8 cellular contexts compared by ENCODE assay signal in the genomic region with DNA sequence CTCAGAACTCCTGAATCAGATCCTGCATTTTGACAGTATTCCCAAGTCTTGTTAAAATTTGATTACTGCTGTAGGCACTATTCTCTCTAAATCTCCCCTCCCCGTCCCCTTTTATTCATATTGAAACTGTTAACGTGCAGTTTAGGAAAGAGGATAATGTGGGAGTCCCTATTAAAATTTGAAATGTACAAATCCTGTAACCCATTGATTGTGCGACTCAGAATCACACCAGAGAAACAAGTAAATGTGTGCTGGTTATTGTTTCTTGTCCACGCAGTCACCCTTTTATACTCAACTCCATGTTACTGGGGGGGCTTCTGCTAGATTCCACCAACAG. TPM values are rescaled to one million over a fixed set of nuclear protein-coding genes. Genes with fewer than 3 reads are reported as not detected.
DNase-seq lines count a peak whose midpoint lies in the region; ATAC-seq, FAIRE-seq and TF ChIP-seq lines count a peak whose summit lies in the region.

No MANE protein-coding gene starts in this region.

- H3K9me1 ChIP-seq in K562 (ENCODE audit: control insufficient read depth, insufficient read depth, low read length) = no peaks in the 10 kb centered on the region

- in situ Hi-C loops in K562 (cut with MboI) = no loop called here

- TF ChIP-seq EP300 in K562 (IDR thresholded peaks at IDR 0.05; ENCODE audit: low read length) = no peak
- TF ChIP-seq EP300 in upper lobe of left lung (IDR thresholded peaks at IDR 0.05) = no peak

- H3K36me3 ChIP-seq in K562 (ENCODE audit: control insufficient read depth, insufficient read depth, low read length) (peaks cover 11% of the 10 kb centered on the region; the same call in 2 of the 3 replicates), lung (ENCODE audit: control insufficient read depth in 2 of 2, insufficient read depth in 2 of 2, low read length in 2 of 2) (no peaks in the 10 kb centered on the region), upper lobe of left lung (peaks cover 0 to 2% (median 0%) of the 10 kb centered on the region in 4 donors)

- peaks cover 6% of the 10 kb centered on the region for H3K36me3 Mint-ChIP-seq in activated naive CD4-positive, alpha-beta T cell treated with anti-CD3 and anti-CD28 coated beads, Interleukin-2, amount 10 ng/mL, durations not matched to agents 7 days and 5 days

- peaks cover 39% of the 10 kb centered on the region for H3K4me1 Mint-ChIP-seq in activated naive CD4-positive, alpha-beta T cell treated with anti-CD3 and anti-CD28 coated beads, Interleukin-2, amount 10 ng/mL, durations not matched to agents 7 days and 5 days

- H3K4me1 ChIP-seq in K562 (replicated peaks in 1 of 2; ENCODE audit: control insufficient read depth in 2 of 2, insufficient read depth in 2 of 2, low read length in 2 of 2) (peaks cover 4 to 8% of the 10 kb centered on the region in 2 experiments; a peak in 4 of 5 replicates), lung (ENCODE audit: control insufficient read depth in 2 of 2, insufficient read depth in 2 of 2, low read length in 2 of 2) (peaks cover 3 to 6% of the 10 kb centered on the region in 2 donors), upper lobe of left lung (peaks cover 12 to 23% (median 18%) of the 10 kb centered on the region in 4 donors)

- 13% methylated on average over 4 of the region's 4 CpGs for WGBS in K562 (ENCODE audit: insufficient coverage, low coverage, missing lambda C conversion rate)
- 49 to 53% methylated on average over 4 of the region's 4 CpGs for WGBS in lung, 2 donors
- 47 to 51% methylated on average over 4 of the region's 4 CpGs for WGBS in upper lobe of left lung, 2 donors

- POLR2A ChIA-PET in K562 (lab: Yijun Ruan, JAX) = interaction anchor here (0.6 to 3.4 kb wide), 24 partner anchors 9 to 83 kb away, joined by 3 to 43 read pairs (median 4); a partner anchor contains a TSS

- FAIRE-seq in K562 (lab: Jason Lieb, UNC) = no peak

- no peaks in the 10 kb centered on the region for H3K9me3 ChIP-seq in K562 (replicated peaks; ENCODE audit: control insufficient read depth, insufficient read depth, low read depth, low read length)
- no peaks in the 10 kb centered on the region for H3K9me3 ChIP-seq in lung (ENCODE audit: control insufficient read depth in 2 of 2, insufficient read depth in 1 of 2, low read length in 1 of 2)
- no peaks in the 10 kb centered on the region for H3K9me3 ChIP-seq in upper lobe of left lung

- ATAC-seq in K562 (no peak), lung (ENCODE audit: insufficient read depth, low FRiP score) (no peak), upper lobe of left lung (ENCODE audit: low FRiP score in 2 of 2) (no peak)

- CTCF ChIA-PET in activated naive CD4-positive, alpha-beta T cell treated with anti-CD3 and anti-CD28 coated beads, Interleukin-2, amount 10 ng/mL, durations not matched to agents 7 days and 5 days (lab: Charles Lee) = interaction anchor here (0.9 to 1.6 kb wide), 4 partner anchors 9 to 56 kb away, joined by 3 to 5 read pairs (median 3); a partner anchor contains a TSS
- CTCF ChIA-PET in K562 (lab: Yijun Ruan, JAX; ENCODE audit: low intra/inter-chr PET ratio) = no interaction called here

- peak overlapping the region; percentile 50 to 94; a peak in 3 of 4 replicates for H3K9ac ChIP-seq in K562 (ENCODE audit: insufficient read depth in 1 of 2, low read depth in 2 of 2, low read length in 2 of 2)

- no peak for TF ChIP-seq CTCF in K562 (IDR thresholded peaks at IDR 0.05 in 2 of 3, conservative IDR thresholded peaks at IDR 0.05 in 1 of 3; ENCODE audit: insufficient read depth in 2 of 3, low read depth in 1 of 3, low read length in 3 of 3)
- no peak for TF ChIP-seq CTCF in lung (IDR thresholded peaks at IDR 0.05; ENCODE audit: control extremely low read depth, extremely low read depth)
- TF ChIP-seq CTCF in upper lobe of left lung (IDR thresholded peaks at IDR 0.05) = no peak

- H2AFZ ChIP-seq in K562 (ENCODE audit: low read depth, low read length) = peak overlapping the region; percentile 71

- no peak for DNase-seq in activated naive CD4-positive, alpha-beta T cell treated with anti-CD3 and anti-CD28 coated beads, Interleukin-2, amount 10 ng/mL, durations not matched to agents 7 days and 5 days
- no peak for DNase-seq in activated naive CD4-positive, alpha-beta T cell (lab: John Stamatoyannopoulos, UW)
- DNase-seq in K562 (ENCODE audit: extremely low read depth in 1 of 4, low spot score in 3 of 4) = peak in 1 of 4 experiments; percentile 22
- no peak for DNase-seq in lung (ENCODE audit: low spot score)
- no peak for DNase-seq in upper lobe of left lung
- DNase-seq in HuH-7 (ENCODE audit: low spot score) = no peak
- no peak for DNase-seq in DMS53 (lab: John Stamatoyannopoulos, UW)
- DNase-seq in SW480 (ENCODE audit: low spot score) = no peak

- H3K27me3 ChIP-seq in K562 (ENCODE audit: control insufficient read depth in 2 of 2, insufficient read depth in 2 of 2, low read length in 2 of 2) = no peaks in the 10 kb centered on the region; a peak in 1 of 5 replicates
- H3K27me3 ChIP-seq in lung (ENCODE audit: control insufficient read depth, insufficient read depth) = no peaks in the 10 kb centered on the region
- no peaks in the 10 kb centered on the region for H3K27me3 ChIP-seq in upper lobe of left lung

- peak overlapping the region; percentile 92 for H3K4me3 Mint-ChIP-seq in activated naive CD4-positive, alpha-beta T cell treated with anti-CD3 and anti-CD28 coated beads, Interleukin-2, amount 10 ng/mL, durations not matched to agents 7 days and 5 days

- no peaks in the 10 kb centered on the region for H3K27me3 Mint-ChIP-seq in activated naive CD4-positive, alpha-beta T cell treated with anti-CD3 and anti-CD28 coated beads, Interleukin-2, amount 10 ng/mL, durations not matched to agents 7 days and 5 days

- H3K9me3 Mint-ChIP-seq in activated naive CD4-positive, alpha-beta T cell treated with anti-CD3 and anti-CD28 coated beads, Interleukin-2, amount 10 ng/mL, durations not matched to agents 7 days and 5 days = no peaks in the 10 kb centered on the region

- TSS peak; percentile 99 for BruUV-seq in K562 (replicated peaks; lab: Mats Ljungman, UMichigan)

- H3K4me3 ChIP-seq in K562 (peak overlapping the region; percentile 91), lung (no peak overlapping the region), upper lobe of left lung (peak overlapping the region; percentile 35 to 94 (median 69))

- peaks cover 44% of the 10 kb centered on the region for H3K79me2 ChIP-seq in K562 (ENCODE audit: control insufficient read depth, insufficient read depth, low read length)

- TF ChIP-seq POLR2A in K562 (conservative IDR thresholded peaks at IDR 0.05) (no peak), upper lobe of left lung (IDR thresholded peaks at IDR 0.05) (no peak)

- H3K27ac ChIP-seq in K562 (ENCODE audit: extremely low read depth, low read depth, low read length) (peak overlapping the region; percentile 78), lung (ENCODE audit: low read depth in 1 of 2, low read length in 1 of 2) (peak overlapping the region; percentile 79 to 92), upper lobe of left lung (peak overlapping the region; percentile 82 to 95 (median 92))

- intact Hi-C loops in K562 (cut with micrococcal nuclease) = loop anchor here (1.0 to 2.0 kb wide), 2 partner anchors 9 to 80 kb away; a partner anchor contains a TSS

- H3K4me2 ChIP-seq in K562 (ENCODE audit: insufficient read depth, low read length) = peak overlapping the region; percentile 100

- peaks cover 7% of the 10 kb centered on the region for H4K20me1 ChIP-seq in K562 (replicated peaks; ENCODE audit: control insufficient read depth, insufficient read depth, low read length)

- H3K27ac Mint-ChIP-seq in activated naive CD4-positive, alpha-beta T cell treated with anti-CD3 and anti-CD28 coated beads, Interleukin-2, amount 10 ng/mL, durations not matched to agents 7 days and 5 days = peak overlapping the region; percentile 97

- TF ChIP-seq RAD21 in K562 (CRISPR knock-in tag; conservative IDR thresholded peaks at IDR 0.05 in 1 of 2, IDR thresholded peaks at IDR 0.05 in 1 of 2) = no peak

RNA-seq across cellular contexts. Expression of a gene that starts 0.6 kb away (rescaled TPM):
- total RNA-seq in K562 (2011; cell fraction: chromatin; rRNA removed; ENCODE audit: low replicate concordance) = 58.0 and 146 TPM in 2 replicates
- total RNA-seq in K562 (2011; cell fraction: nucleolus; rRNA removed) = 29.2 and 30.5 TPM in 2 replicates
- 45.7 and 48.4 TPM in 2 replicates for total RNA-seq in K562 (2011; cell fraction: nucleoplasm; rRNA removed)
- 19.1 and 19.8 TPM in 2 replicates for total RNA-seq in K562 (2014; rRNA removed)
- total RNA-seq in K562 (2014; rRNA removed; fragmentation: Illumina TruSeq; extraction: Trizol) = 49.6 and 60.7 TPM in 2 replicates
- total RNA-seq in K562 (2015; rRNA removed; fragmentation: Illumina TruSeq; extraction: Trizol) = 39.0 and 40.7 TPM in 2 replicates
- 32.8 and 37.1 TPM in 2 replicates for total RNA-seq in K562 (2021)
- 21.8 and 28.7 TPM in 2 replicates for polyA plus RNA-seq in K562 (2011; rRNA removed)
- polyA plus RNA-seq in K562 (2011; cell fraction: cytosol; rRNA removed) = 4.6 and 9.6 TPM in 2 replicates
- 23.9 and 25.3 TPM in 2 replicates for polyA plus RNA-seq in K562 (2011; cell fraction: nucleus; rRNA removed)
- polyA plus RNA-seq in K562 (2012) = 15.2 and 15.3 TPM in 2 replicates
- 23.0 and 29.1 TPM in 2 replicates for polyA plus RNA-seq in K562 (2014; fragmentation: Illumina TruSeq; extraction: Trizol)
- polyA plus RNA-seq in K562 (2014; fragmentation: Nextera tagmentation; extraction: Ambion mirVana) = 10 to 100 TPM; 16.6 to 21.8 TPM
- 14.6 and 15.7 TPM in 2 replicates for polyA plus RNA-seq in K562 (2014; rRNA removed)
- polyA minus RNA-seq in K562 (2011; rRNA and poly(A)+ RNA removed) = 93.4 and 105 TPM in 2 replicates
- polyA minus RNA-seq in K562 (2011; cell fraction: cytosol; rRNA and poly(A)+ RNA removed) = 25.1 and 34.2 TPM in 2 replicates
- polyA minus RNA-seq in K562 (2011; cell fraction: nucleus; rRNA and poly(A)+ RNA removed) = 40.7 and 88.4 TPM in 2 replicates
- 10 to 100 TPM; 17.0 to 46.9 TPM for total RNA-seq in lung
- 1 to 10 TPM; 4.5 to 7.0 TPM for polyA plus RNA-seq in lung
- total RNA-seq in upper lobe of left lung = 10 to 100 TPM in 5 of 6 donors, 1 to 10 TPM in 1; 7.4 to 45.6 (median 21.4) TPM

RNA-seq across cellular contexts. Expression of a gene that starts 25.9 kb away (rescaled TPM):
- total RNA-seq in K562 (2011; cell fraction: chromatin; rRNA removed; ENCODE audit: low replicate concordance) = 8.6 and 12.2 TPM in 2 replicates
- total RNA-seq in K562 (2011; cell fraction: nucleolus; rRNA removed) = 2.1 and 2.7 TPM in 2 replicates
- total RNA-seq in K562 (2011; cell fraction: nucleoplasm; rRNA removed) = 4.9 and 5.9 TPM in 2 replicates
- total RNA-seq in K562 (2014; rRNA removed) (4.6 and 6.4 TPM in 2 replicates), K562 (2014; rRNA removed; fragmentation: Illumina TruSeq; extraction: Trizol) (11.5 and 13.8 TPM in 2 replicates), K562 (2015; rRNA removed; fragmentation: Illumina TruSeq; extraction: Trizol) (8.4 and 8.6 TPM in 2 replicates), K562 (2021) (9.8 and 10.3 TPM in 2 replicates), lung (10 to 100 TPM; 11.6 to 15.8 TPM), upper lobe of left lung (10 to 100 TPM in 2 of 6 donors, 1 to 10 TPM in 4; 2.1 to 13.4 (median 8.6) TPM)
- polyA plus RNA-seq in K562 (2011; rRNA removed) (14.4 and 23.7 TPM in 2 replicates), K562 (2014; fragmentation: Illumina TruSeq; extraction: Trizol) (12.5 and 13.8 TPM in 2 replicates), K562 (2014; fragmentation: Nextera tagmentation; extraction: Ambion mirVana) (10 to 100 TPM; 27.9 to 31.8 TPM), K562 (2014; rRNA removed) (12.3 and 14.7 TPM in 2 replicates), lung (10 to 100 TPM; 10.3 to 14.1 TPM)
- 5.7 and 7.0 TPM in 2 replicates for polyA plus RNA-seq in K562 (2011; cell fraction: cytosol; rRNA removed)
- polyA plus RNA-seq in K562 (2011; cell fraction: nucleus; rRNA removed) = 7.0 and 7.6 TPM in 2 replicates
- polyA plus RNA-seq in K562 (2012) = 9.3 and 11.4 TPM in 2 replicates
- 9.6 and 11.0 TPM in 2 replicates for polyA minus RNA-seq in K562 (2011; rRNA and poly(A)+ RNA removed)
- 4.7 and 5.4 TPM in 2 replicates for polyA minus RNA-seq in K562 (2011; cell fraction: cytosol; rRNA and poly(A)+ RNA removed)
- 3.2 and 5.3 TPM in 2 replicates for polyA minus RNA-seq in K562 (2011; cell fraction: nucleus; rRNA and poly(A)+ RNA removed)

RNA-seq across cellular contexts. Expression of a gene that starts 31.2 kb away (rescaled TPM):
- 13.6 and 77.0 TPM in 2 replicates for total RNA-seq in K562 (2011; cell fraction: chromatin; rRNA removed; ENCODE audit: low replicate concordance)
- 7.8 and 12.0 TPM in 2 replicates for total RNA-seq in K562 (2011; cell fraction: nucleolus; rRNA removed)
- 20.5 and 24.4 TPM in 2 replicates for total RNA-seq in K562 (2011; cell fraction: nucleoplasm; rRNA removed)
- total RNA-seq in K562 (2014; rRNA removed) = 38.4 and 39.1 TPM in 2 replicates
- total RNA-seq in K562 (2014; rRNA removed; fragmentation: Illumina TruSeq; extraction: Trizol) = 90.9 and 106 TPM in 2 replicates
- 77.4 and 85.7 TPM in 2 replicates for total RNA-seq in K562 (2015; rRNA removed; fragmentation: Illumina TruSeq; extraction: Trizol)
- 49.9 and 50.4 TPM in 2 replicates for total RNA-seq in K562 (2021)
- 37.6 and 45.5 TPM in 2 replicates for polyA plus RNA-seq in K562 (2011; rRNA removed)
- polyA plus RNA-seq in K562 (2011; cell fraction: cytosol; rRNA removed) = 4.2 and 10.4 TPM in 2 replicates
- polyA plus RNA-seq in K562 (2011; cell fraction: nucleus; rRNA removed) = 20.2 and 31.1 TPM in 2 replicates
- 40.9 and 45.1 TPM in 2 replicates for polyA plus RNA-seq in K562 (2012)
- polyA plus RNA-seq in K562 (2014; fragmentation: Illumina TruSeq; extraction: Trizol) = 60.7 and 65.1 TPM in 2 replicates
- 10 to 100 TPM; 62.8 to 67.4 TPM for polyA plus RNA-seq in K562 (2014; fragmentation: Nextera tagmentation; extraction: Ambion mirVana)
- 39.8 and 45.4 TPM in 2 replicates for polyA plus RNA-seq in K562 (2014; rRNA removed)
- 37.3 and 44.1 TPM in 2 replicates for polyA minus RNA-seq in K562 (2011; rRNA and poly(A)+ RNA removed)
- 13.3 and 13.7 TPM in 2 replicates for polyA minus RNA-seq in K562 (2011; cell fraction: cytosol; rRNA and poly(A)+ RNA removed)
- 11.2 and 21.8 TPM in 2 replicates for polyA minus RNA-seq in K562 (2011; cell fraction: nucleus; rRNA and poly(A)+ RNA removed)
- total RNA-seq in lung = 10 to 100 TPM; 33.2 to 42.3 TPM
- polyA plus RNA-seq in lung = 10 to 100 TPM; 22.7 to 23.9 TPM
- 10 to 100 TPM; 23.0 to 50.0 (median 29.3) TPM for total RNA-seq in upper lobe of left lung
